In the genomic region with DNA sequence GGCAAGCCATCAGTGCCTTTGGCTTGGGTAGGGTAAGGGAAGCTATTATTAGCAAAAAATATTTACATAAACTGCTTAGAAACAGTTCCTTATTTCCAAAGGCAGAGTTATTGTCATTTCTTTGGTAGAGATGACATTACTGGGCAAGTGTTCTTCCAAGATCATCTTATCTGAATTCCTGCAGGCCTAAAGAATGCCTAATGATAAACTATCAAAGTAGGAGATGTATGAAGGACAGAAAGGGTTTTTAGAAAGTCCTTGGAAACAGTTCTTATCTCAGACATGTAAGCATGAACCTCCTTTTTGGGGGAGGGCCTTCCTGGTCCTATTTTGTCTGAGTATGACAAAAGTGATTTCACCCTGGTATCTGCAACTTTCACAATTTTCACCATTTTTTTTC, we compare ENCODE assay signal across 1 cellular context.
TF ChIP-seq lines count a peak whose summit lies in the region.

No MANE protein-coding gene starts in this region.

TF ChIP-seq in K562, 482 proteins besides CTCF, POLR2A, EP300 and RAD21 (continued from another document and continues in another):
- TF ChIP-seq SFPQ (IDR thresholded peaks at IDR 0.05; ENCODE audit: low read depth, low read length), result no peak
- peak; percentile 96 for TF ChIP-seq TEAD4 (IDR thresholded peaks at IDR 0.05; ENCODE audit: low read length)
- TF ChIP-seq TEAD4 (CRISPR knock-in tag; IDR thresholded peaks at IDR 0.05; ENCODE audit: borderline replicate concordance), result no peak
- peak; percentile 60 for TF ChIP-seq ESRRA (IDR thresholded peaks at IDR 0.05; ENCODE audit: borderline replicate concordance, low read depth)
- TF ChIP-seq ZFP30 (CRISPR knock-in tag; IDR thresholded peaks at IDR 0.05; ENCODE audit: borderline replicate concordance), result no peak
- TF ChIP-seq TEAD1 (CRISPR knock-in tag; IDR thresholded peaks at IDR 0.05), result peak in 1 of 2 experiments; percentile 93; a peak in 2 of 4 replicates
- TF ChIP-seq HDAC6 (IDR thresholded peaks at IDR 0.05; ENCODE audit: low read depth, low read length), result no peak
- TF ChIP-seq ZNF282 (CRISPR knock-in tag; IDR thresholded peaks at IDR 0.05), result no peak
- peak; percentile 47; the same call in 1 of the 2 replicates for TF ChIP-seq MTA1 (IDR thresholded peaks at IDR 0.05; ENCODE audit: borderline replicate concordance)
- TF ChIP-seq SETDB1 (IDR thresholded peaks at IDR 0.05; ENCODE audit: low read length), result no peak
- TF ChIP-seq, protein P1, sequence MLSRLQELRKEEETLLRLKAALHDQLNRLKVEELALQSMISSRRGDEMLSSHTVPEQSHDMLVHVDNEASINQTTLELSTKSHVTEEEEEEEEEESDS (CRISPR knock-in tag; IDR thresholded peaks at IDR 0.05), result no peak
- TF ChIP-seq DLX4 (CRISPR knock-in tag; IDR thresholded peaks at IDR 0.05), result no peak
- no peak for TF ChIP-seq TFAP4 (CRISPR knock-in tag; IDR thresholded peaks at IDR 0.05; ENCODE audit: borderline replicate concordance)
- no peak for TF ChIP-seq ID3 (CRISPR knock-in tag; IDR thresholded peaks at IDR 0.05)
- 0 out of 2 replicates have a peak, but pooled peaks have one; percentile 29 for TF ChIP-seq ID3 (tag; IDR thresholded peaks at IDR 0.05)
- TF ChIP-seq, protein P2, sequence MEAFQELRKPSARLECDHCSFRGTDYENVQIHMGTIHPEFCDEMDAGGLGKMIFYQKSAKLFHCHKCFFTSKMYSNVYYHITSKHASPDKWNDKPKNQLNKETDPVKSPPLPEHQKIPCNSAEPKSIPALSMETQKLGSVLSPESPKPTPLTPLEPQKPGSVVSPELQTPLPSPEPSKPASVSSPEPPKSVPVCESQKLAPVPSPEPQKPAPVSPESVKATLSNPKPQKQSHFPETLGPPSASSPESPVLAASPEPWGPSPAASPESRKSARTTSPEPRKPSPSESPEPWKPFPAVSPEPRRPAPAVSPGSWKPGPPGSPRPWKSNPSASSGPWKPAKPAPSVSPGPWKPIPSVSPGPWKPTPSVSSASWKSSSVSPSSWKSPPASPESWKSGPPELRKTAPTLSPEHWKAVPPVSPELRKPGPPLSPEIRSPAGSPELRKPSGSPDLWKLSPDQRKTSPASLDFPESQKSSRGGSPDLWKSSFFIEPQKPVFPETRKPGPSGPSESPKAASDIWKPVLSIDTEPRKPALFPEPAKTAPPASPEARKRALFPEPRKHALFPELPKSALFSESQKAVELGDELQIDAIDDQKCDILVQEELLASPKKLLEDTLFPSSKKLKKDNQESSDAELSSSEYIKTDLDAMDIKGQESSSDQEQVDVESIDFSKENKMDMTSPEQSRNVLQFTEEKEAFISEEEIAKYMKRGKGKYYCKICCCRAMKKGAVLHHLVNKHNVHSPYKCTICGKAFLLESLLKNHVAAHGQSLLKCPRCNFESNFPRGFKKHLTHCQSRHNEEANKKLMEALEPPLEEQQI (IDR thresholded peaks at IDR 0.05), result peak; percentile 82
- TF ChIP-seq ZNF354B (CRISPR knock-in tag; IDR thresholded peaks at IDR 0.05), result no peak
- TF ChIP-seq NCOA1 (IDR thresholded peaks at IDR 0.05; ENCODE audit: low read depth), result peak; percentile 65; the same call in 1 of the 2 replicates
- peak; percentile 22; the same call in 1 of the 2 replicates for TF ChIP-seq MEF2A (IDR thresholded peaks at IDR 0.05; ENCODE audit: control insufficient read depth, low read depth, low read length)
- no peak for TF ChIP-seq NFE2 (IDR thresholded peaks at IDR 0.05; ENCODE audit: low read depth)
- TF ChIP-seq TCF3 (CRISPR knock-in tag; IDR thresholded peaks at IDR 0.05), result peak; percentile 94
- no peak for TF ChIP-seq RUNX1 (IDR thresholded peaks at IDR 0.05; ENCODE audit: low read depth)
- TF ChIP-seq, protein P3, sequence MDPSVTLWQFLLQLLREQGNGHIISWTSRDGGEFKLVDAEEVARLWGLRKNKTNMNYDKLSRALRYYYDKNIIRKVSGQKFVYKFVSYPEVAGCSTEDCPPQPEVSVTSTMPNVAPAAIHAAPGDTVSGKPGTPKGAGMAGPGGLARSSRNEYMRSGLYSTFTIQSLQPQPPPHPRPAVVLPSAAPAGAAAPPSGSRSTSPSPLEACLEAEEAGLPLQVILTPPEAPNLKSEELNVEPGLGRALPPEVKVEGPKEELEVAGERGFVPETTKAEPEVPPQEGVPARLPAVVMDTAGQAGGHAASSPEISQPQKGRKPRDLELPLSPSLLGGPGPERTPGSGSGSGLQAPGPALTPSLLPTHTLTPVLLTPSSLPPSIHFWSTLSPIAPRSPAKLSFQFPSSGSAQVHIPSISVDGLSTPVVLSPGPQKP (CRISPR knock-in tag; IDR thresholded peaks at IDR 0.05), result no peak
- TF ChIP-seq RNF2 (IDR thresholded peaks at IDR 0.05), result no peak
- TF ChIP-seq CEBPG (CRISPR knock-in tag; IDR thresholded peaks at IDR 0.05), result no peak
- no peak for TF ChIP-seq CEBPG (tag; conservative IDR thresholded peaks at IDR 0.05 in 1 of 2, IDR thresholded peaks at IDR 0.05 in 1 of 2)
- TF ChIP-seq HIVEP1 (CRISPR knock-in tag; IDR thresholded peaks at IDR 0.05), result no peak
- no peak for TF ChIP-seq KAT8 (IDR thresholded peaks at IDR 0.05; ENCODE audit: low read depth)
- no peak for TF ChIP-seq ZKSCAN1 (IDR thresholded peaks at IDR 0.05; ENCODE audit: low read depth, low read length)
- TF ChIP-seq, protein P4, sequence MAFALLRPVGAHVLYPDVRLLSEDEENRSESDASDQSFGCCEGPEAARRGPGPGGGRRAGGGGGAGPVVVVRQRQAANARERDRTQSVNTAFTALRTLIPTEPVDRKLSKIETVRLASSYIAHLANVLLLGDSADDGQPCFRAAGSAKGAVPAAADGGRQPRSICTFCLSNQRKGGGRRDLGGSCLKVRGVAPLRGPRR (CRISPR knock-in tag; IDR thresholded peaks at IDR 0.05), result no peak
- TF ChIP-seq MCM7 (IDR thresholded peaks at IDR 0.05), result no peak
- no peak for TF ChIP-seq ERF (CRISPR knock-in tag; IDR thresholded peaks at IDR 0.05)
- TF ChIP-seq, protein P5, sequence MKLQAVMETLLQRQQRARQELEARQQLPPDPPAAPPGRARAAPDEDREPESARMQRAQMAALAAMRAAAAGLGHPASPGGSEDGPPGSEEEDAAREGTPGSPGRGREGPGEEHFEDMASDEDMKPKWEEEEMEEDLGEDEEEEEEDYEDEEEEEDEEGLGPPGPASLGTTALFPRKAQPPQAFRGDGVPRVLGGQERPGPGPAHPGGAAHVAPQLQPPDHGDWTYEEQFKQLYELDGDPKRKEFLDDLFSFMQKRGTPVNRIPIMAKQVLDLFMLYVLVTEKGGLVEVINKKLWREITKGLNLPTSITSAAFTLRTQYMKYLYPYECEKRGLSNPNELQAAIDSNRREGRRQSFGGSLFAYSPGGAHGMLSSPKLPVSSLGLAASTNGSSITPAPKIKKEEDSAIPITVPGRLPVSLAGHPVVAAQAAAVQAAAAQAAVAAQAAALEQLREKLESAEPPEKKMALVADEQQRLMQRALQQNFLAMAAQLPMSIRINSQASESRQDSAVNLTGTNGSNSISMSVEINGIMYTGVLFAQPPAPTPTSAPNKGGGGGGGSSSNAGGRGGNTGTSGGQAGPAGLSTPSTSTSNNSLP (IDR thresholded peaks at IDR 0.05; ENCODE audit: borderline replicate concordance, low read depth, low read length), result no peak
- no peak for TF ChIP-seq SAP30 (IDR thresholded peaks at IDR 0.05; ENCODE audit: borderline replicate concordance, insufficient read depth, low read depth, low read length, poor library complexity, severe bottlenecking)
- no peak for TF ChIP-seq ATF1 (CRISPR knock-in tag; IDR thresholded peaks at IDR 0.05)
- peak; percentile 53 for TF ChIP-seq ATF1 (tag; IDR thresholded peaks at IDR 0.05)
- TF ChIP-seq SMARCC2 (IDR thresholded peaks at IDR 0.05; ENCODE audit: low read depth), result peak; percentile 74; the same call in 1 of the 2 replicates
- TF ChIP-seq, protein P6, sequence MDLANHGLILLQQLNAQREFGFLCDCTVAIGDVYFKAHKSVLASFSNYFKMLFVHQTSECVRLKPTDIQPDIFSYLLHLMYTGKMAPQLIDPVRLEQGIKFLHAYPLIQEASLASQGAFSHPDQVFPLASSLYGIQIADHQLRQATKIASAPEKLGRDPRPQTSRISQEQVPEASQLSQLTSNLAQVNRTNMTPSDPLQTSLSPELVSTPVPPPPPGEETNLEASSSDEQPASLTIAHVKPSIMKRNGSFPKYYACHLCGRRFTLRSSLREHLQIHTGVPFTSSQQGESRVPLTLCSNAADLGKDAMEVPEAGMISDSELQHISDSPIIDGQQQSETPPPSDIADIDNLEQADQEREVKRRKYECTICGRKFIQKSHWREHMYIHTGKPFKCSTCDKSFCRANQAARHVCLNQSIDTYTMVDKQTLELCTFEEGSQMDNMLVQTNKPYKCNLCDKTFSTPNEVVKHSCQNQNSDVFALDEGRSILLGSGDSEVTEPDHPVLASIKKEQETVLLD (IDR thresholded peaks at IDR 0.05), result no peak
- TF ChIP-seq HLTF (IDR thresholded peaks at IDR 0.05), result no peak
- no peak for TF ChIP-seq RREB1 (CRISPR knock-in tag; IDR thresholded peaks at IDR 0.05)
- no peak for TF ChIP-seq CCAR2 (IDR thresholded peaks at IDR 0.05; ENCODE audit: low read depth, low read length)
- TF ChIP-seq SRSF1 (IDR thresholded peaks at IDR 0.05; ENCODE audit: low read depth, low read length), result no peak
- TF ChIP-seq DACH1 (IDR thresholded peaks at IDR 0.05; ENCODE audit: partially characterized antibody), result peak; percentile 83
- TF ChIP-seq ZNF184 (CRISPR knock-in tag; IDR thresholded peaks at IDR 0.05), result no peak
- no peak for TF ChIP-seq TCFL5 (CRISPR knock-in tag; conservative IDR thresholded peaks at IDR 0.05)
- TF ChIP-seq NR4A1 (CRISPR knock-in tag; IDR thresholded peaks at IDR 0.05), result no peak
- TF ChIP-seq NR4A1 (tag; IDR thresholded peaks at IDR 0.05), result 0 out of 2 replicates have a peak, but pooled peaks have one; percentile 50
